15 cellular contexts compared by ENCODE assay signal in genomic region chr15:68499620-68500312, GRCh38.
"Had no signal": no experiment of that assay in that cellular context is flagged by ENCODE, and none has a peak within 500 bp of the region (broad histone marks: within the 10 kb centered on the region; RNA-seq: fewer than 3 reads in every experiment).

No MANE protein-coding gene starts in this region.

- H3K27me3 ChIP-seq: breast epithelium, esophagus squamous epithelium, heart left ventricle had no signal

- H3K4me3 Mint-ChIP-seq: activated CD4-positive, alpha-beta T cell treated with anti-CD3 and anti-CD28 coated beads, Interleukin-2, amount 10 ng/mL, durations not matched to agents 24 days and 14 days; activated naive CD8-positive, alpha-beta T cell; activated T-cell treated with anti-CD3 and anti-CD28 coated beads, Interleukin-2, amount 50 U/mL, for 4 hours; memory B cell; nephron progenitor cell; WTC11 had no signal

- DNase-seq: activated CD4-positive, alpha-beta T cell treated with anti-CD3 and anti-CD28 coated beads, Interleukin-2, amount 10 ng/mL, durations not matched to agents 24 days and 14 days; activated gamma-delta T cell; activated T-cell treated with anti-CD3 and anti-CD28 coated beads, Interleukin-2, amount 50 U/mL, for 4 hours; esophagus squamous epithelium; foreskin keratinocyte; left ventricle myocardium inferior; nephron progenitor cell; stimulated activated naive CD4-positive, alpha-beta T cell treated with Interleukin-2 at 50 U/mL for 16 hours had no signal

- H3K27me3 Mint-ChIP-seq: activated naive CD8-positive, alpha-beta T cell had no signal

- H3K9me3 Mint-ChIP-seq: activated CD4-positive, alpha-beta T cell treated with anti-CD3 and anti-CD28 coated beads, Interleukin-2, amount 10 ng/mL, durations not matched to agents 24 days and 14 days; activated T-cell treated with anti-CD3 and anti-CD28 coated beads, Interleukin-2, amount 50 U/mL, for 4 hours; memory B cell; nephron progenitor cell had no signal

- H3K27ac ChIP-seq: breast epithelium, foreskin keratinocyte, heart left ventricle had no signal

- H3K27ac Mint-ChIP-seq: activated CD4-positive, alpha-beta T cell treated with anti-CD3 and anti-CD28 coated beads, Interleukin-2, amount 10 ng/mL, durations not matched to agents 24 days and 14 days; activated naive CD8-positive, alpha-beta T cell; memory B cell; nephron progenitor cell; WTC11 had no signal

- H3K9me3 ChIP-seq: breast epithelium, esophagus squamous epithelium, heart left ventricle, left ventricle myocardium inferior had no signal

- H3K4me3 ChIP-seq: breast epithelium, esophagus squamous epithelium, heart left ventricle, left ventricle myocardium inferior had no signal

- FAIRE-seq: endometrium, islet of Langerhans had no signal

- H3K36me3 ChIP-seq: breast epithelium, esophagus squamous epithelium, heart left ventricle, left ventricle myocardium inferior had no signal

- H3K4me1 Mint-ChIP-seq: memory B cell had no signal

- H3K36me3 Mint-ChIP-seq: activated naive CD8-positive, alpha-beta T cell; memory B cell; WTC11 had no signal

- H3K4me1 ChIP-seq: breast epithelium, esophagus squamous epithelium, foreskin keratinocyte had no signal
